Comparison of ENCODE assay signal across 10 cellular contexts in genomic region chr11:112837162-112837826, GRCh38.
DNase-seq lines count a peak whose midpoint lies in the region; ATAC-seq, FAIRE-seq and TF ChIP-seq lines count a peak whose summit lies in the region.
"Had no signal": no experiment of that assay in that cellular context is flagged by ENCODE, and none has a peak within 500 bp of the region (broad histone marks: within the 10 kb centered on the region; RNA-seq: fewer than 3 reads in every experiment).

No MANE protein-coding gene starts in this region.

- ATAC-seq in A549 = peak; percentile 62 to 66; a peak in 4 of 6 replicates
- ATAC-seq: activated T-cell treated with anti-CD3 and anti-CD28 coated beads, Interleukin-2, amount 50 U/mL, for 4 hours had no signal

- no peak for FAIRE-seq in A549 (lab: Jason Lieb, UNC)

- H3K4me1 ChIP-seq in A549 = no peaks in the 10 kb centered on the region
- H3K4me1 ChIP-seq in HEK293 (ENCODE audit: control insufficient read depth, insufficient read depth, low read length) = no peaks in the 10 kb centered on the region

- 3% methylated on average over 6 of the region's 8 CpGs for WGBS in A549 (ENCODE audit: missing lambda C conversion rate)

- CTCF ChIA-PET in A549 (lab: Yijun Ruan, JAX) (interaction anchor here (1.0 kb wide), 1 partner anchor 249 kb away, joined by 3 read pairs; no protein-coding TSS in a partner anchor), HEK293 (lab: Yijun Ruan, JAX) (interaction anchor here (0.8 to 1.0 kb wide), 2 partner anchors 248 to 907 kb away, joined by 3 to 5 read pairs; no protein-coding TSS in a partner anchor)

- H3K9me3 ChIP-seq in A549 = no peaks in the 10 kb centered on the region
- H3K9me3 ChIP-seq in HEK293 (ENCODE audit: control insufficient read depth, insufficient read depth, low read depth, low read length) = no peaks in the 10 kb centered on the region

- H3K27ac ChIP-seq in A549 (no peak overlapping the region), HEK293 (ENCODE audit: extremely low read depth, low read depth, low read length) (no peak overlapping the region)
- H3K27ac ChIP-seq: epithelial cell of prostate had no signal

- H3K4me3 ChIP-seq in A549 (no peak overlapping the region), HEK293 (ENCODE audit: low read depth, low read length) (no peak overlapping the region)

- no peak for TF ChIP-seq RAD21 in A549 (conservative IDR thresholded peaks at IDR 0.05 in 1 of 2, IDR thresholded peaks at IDR 0.05 in 1 of 2)

- TF ChIP-seq CTCF in A549 (IDR thresholded peaks at IDR 0.05) = no peak
- TF ChIP-seq CTCF in HEK293 (tag by site-specific recombination; IDR thresholded peaks at IDR 0.05) = no peak

- POLR2A ChIA-PET in A549 (lab: Yijun Ruan, JAX) = no interaction called here
- POLR2A ChIA-PET in HEK293 (lab: Yijun Ruan, JAX) = no interaction called here

- no peak for TF ChIP-seq POLR2A in A549 (IDR thresholded peaks at IDR 0.05; ENCODE audit: low read length)

- DNase-seq in A549 (ENCODE audit: low read depth in 1 of 2, low spot score in 1 of 2) (peak in 1 of 2 experiments; percentile 7), SK-MEL-5 (ENCODE audit: low read depth, low spot score) (peak; percentile 51), hippocampal formation (lab: John Stamatoyannopoulos, UW) (peak; percentile 48 to 72), GOT3 (lab: John Stamatoyannopoulos, UW) (no peak), NCI-H1048 (lab: John Stamatoyannopoulos, UW) (no peak), dermis blood vessel endothelial cell (no peak), epidermal melanocyte (ENCODE audit: insufficient read length, low spot score) (no peak)
- DNase-seq: activated T-cell treated with anti-CD3 and anti-CD28 coated beads, Interleukin-2, amount 50 U/mL, for 4 hours had no signal

- H3K36me3 ChIP-seq in HEK293 (ENCODE audit: control insufficient read depth in 2 of 2, insufficient read depth in 1 of 2, low read length in 2 of 2) = no peaks in the 10 kb centered on the region

- TF ChIP-seq EP300 in A549 (IDR thresholded peaks at IDR 0.05) = no peak

- no peak overlapping the region for H3K4me2 ChIP-seq in A549

- in situ Hi-C loops in SK-MEL-5 (cut with HindIII; ENCODE audit: low pct_unique_long_range_greater_than_20kb, low sequenced_read_pairs) = no loop called here

TF ChIP-seq in A549, 52 proteins besides CTCF, POLR2A, EP300 and RAD21 (continues in another document):
- TF ChIP-seq HOXB5 (CRISPR knock-in tag; IDR thresholded peaks at IDR 0.05) = no peak
- TF ChIP-seq TP53 (CRISPR knock-in tag; IDR thresholded peaks at IDR 0.05) = no peak
- no peak for TF ChIP-seq FOSL2 (IDR thresholded peaks at IDR 0.05)
- no peak for TF ChIP-seq FOSL2 (CRISPR knock-in tag; IDR thresholded peaks at IDR 0.05)
- TF ChIP-seq HEYL (CRISPR knock-in tag; IDR thresholded peaks at IDR 0.05) = no peak
- no peak for TF ChIP-seq NFE2L2 (conservative IDR thresholded peaks at IDR 0.05; ENCODE audit: low read length)
- TF ChIP-seq POLR2AphosphoS2 (conservative IDR thresholded peaks at IDR 0.05; ENCODE audit: low read length) = no peak
- TF ChIP-seq EHF (CRISPR knock-in tag; IDR thresholded peaks at IDR 0.05) = no peak
- no peak for TF ChIP-seq MAX (IDR thresholded peaks at IDR 0.05)
- TF ChIP-seq, protein P1, sequence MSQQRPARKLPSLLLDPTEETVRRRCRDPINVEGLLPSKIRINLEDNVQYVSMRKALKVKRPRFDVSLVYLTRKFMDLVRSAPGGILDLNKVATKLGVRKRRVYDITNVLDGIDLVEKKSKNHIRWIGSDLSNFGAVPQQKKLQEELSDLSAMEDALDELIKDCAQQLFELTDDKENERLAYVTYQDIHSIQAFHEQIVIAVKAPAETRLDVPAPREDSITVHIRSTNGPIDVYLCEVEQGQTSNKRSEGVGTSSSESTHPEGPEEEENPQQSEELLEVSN (IDR thresholded peaks at IDR 0.05; ENCODE audit: borderline replicate concordance, low read depth) = no peak
- TF ChIP-seq REST (IDR thresholded peaks at IDR 0.05) = no peak
- TF ChIP-seq GATA3 (IDR thresholded peaks at IDR 0.05; ENCODE audit: borderline replicate concordance) = no peak
- TF ChIP-seq SREBF2 (IDR thresholded peaks at IDR 0.05) = no peak

TF ChIP-seq in HEK293, 187 proteins besides CTCF, POLR2A, EP300 and RAD21:
- TF ChIP-seq, protein P2, sequence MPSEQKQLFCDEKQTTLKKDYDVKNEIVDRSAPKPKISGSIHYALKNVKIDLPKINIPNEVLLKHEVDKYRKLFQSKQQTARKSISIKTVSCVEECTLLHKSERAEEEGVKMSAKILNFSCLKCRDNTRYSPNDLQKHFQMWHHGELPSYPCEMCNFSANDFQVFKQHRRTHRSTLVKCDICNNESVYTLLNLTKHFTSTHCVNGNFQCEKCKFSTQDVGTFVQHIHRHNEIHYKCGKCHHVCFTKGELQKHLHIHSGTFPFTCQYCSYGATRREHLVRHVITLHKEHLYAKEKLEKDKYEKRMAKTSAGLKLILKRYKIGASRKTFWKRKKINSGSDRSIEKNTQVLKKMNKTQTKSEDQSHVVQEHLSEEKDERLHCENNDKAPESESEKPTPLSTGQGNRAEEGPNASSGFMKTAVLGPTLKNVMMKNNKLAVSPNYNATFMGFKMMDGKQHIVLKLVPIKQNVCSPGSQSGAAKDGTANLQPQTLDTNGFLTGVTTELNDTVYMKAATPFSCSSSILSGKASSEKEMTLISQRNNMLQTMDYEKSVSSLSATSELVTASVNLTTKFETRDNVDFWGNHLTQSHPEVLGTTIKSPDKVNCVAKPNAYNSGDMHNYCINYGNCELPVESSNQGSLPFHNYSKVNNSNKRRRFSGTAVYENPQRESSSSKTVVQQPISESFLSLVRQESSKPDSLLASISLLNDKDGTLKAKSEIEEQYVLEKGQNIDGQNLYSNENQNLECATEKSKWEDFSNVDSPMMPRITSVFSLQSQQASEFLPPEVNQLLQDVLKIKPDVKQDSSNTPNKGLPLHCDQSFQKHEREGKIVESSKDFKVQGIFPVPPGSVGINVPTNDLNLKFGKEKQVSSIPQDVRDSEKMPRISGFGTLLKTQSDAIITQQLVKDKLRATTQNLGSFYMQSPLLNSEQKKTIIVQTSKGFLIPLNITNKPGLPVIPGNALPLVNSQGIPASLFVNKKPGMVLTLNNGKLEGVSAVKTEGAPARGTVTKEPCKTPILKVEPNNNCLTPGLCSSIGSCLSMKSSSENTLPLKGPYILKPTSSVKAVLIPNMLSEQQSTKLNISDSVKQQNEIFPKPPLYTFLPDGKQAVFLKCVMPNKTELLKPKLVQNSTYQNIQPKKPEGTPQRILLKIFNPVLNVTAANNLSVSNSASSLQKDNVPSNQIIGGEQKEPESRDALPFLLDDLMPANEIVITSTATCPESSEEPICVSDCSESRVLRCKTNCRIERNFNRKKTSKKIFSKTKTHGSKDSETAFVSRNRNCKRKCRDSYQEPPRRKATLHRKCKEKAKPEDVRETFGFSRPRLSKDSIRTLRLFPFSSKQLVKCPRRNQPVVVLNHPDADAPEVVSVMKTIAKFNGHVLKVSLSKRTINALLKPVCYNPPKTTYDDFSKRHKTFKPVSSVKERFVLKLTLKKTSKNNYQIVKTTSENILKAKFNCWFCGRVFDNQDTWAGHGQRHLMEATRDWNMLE (tag by site-specific recombination; conservative IDR thresholded peaks at IDR 0.05; ENCODE audit: low read depth) = no peak
- TF ChIP-seq, protein P3, sequence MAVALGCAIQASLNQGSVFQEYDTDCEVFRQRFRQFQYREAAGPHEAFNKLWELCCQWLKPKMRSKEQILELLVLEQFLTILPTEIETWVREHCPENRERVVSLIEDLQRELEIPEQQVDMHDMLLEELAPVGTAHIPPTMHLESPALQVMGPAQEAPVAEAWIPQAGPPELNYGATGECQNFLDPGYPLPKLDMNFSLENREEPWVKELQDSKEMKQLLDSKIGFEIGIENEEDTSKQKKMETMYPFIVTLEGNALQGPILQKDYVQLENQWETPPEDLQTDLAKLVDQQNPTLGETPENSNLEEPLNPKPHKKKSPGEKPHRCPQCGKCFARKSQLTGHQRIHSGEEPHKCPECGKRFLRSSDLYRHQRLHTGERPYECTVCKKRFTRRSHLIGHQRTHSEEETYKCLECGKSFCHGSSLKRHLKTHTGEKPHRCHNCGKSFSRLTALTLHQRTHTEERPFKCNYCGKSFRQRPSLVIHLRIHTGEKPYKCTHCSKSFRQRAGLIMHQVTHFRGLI (tag by site-specific recombination; IDR thresholded peaks at IDR 0.05) = 0 out of 2 replicates have a peak, but pooled peaks have one; percentile 44

Comparison
In these comparisons a context has a peak if more than half of its experiments do, and no peak if none do; other contexts are left out.
1. DNase-seq: peak in SK-MEL-5 (single experiment) and hippocampal formation (2 of 2); none in GOT3 (single experiment), NCI-H1048 (single experiment), dermis blood vessel endothelial cell (single experiment) and epidermal melanocyte (single experiment).